Comparison of ENCODE assay signal across 1 cellular context in the genomic region with DNA sequence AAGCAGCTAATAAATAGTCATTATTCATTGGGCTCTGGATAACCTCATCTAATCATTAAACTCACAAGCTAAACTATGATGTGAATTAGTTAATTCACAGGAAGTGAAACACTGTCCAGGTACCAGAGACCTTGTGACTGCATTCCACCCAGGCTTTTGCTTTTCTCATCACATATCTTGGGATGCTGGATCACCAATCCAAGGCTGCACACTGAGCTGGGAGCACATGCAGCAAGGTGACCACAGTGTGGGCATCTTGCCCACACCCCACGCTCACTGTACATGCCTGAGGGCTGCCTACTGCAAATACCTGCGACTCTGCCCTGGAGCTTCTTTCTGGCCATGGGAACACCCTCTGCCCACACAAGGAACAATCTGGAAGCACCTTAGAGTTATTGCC.
TF ChIP-seq lines count a peak whose summit lies in the region.

No MANE protein-coding gene starts in this region.

TF ChIP-seq in IMR-90, 13 proteins besides CTCF, POLR2A, EP300 and RAD21 (continued from another document):
- TF ChIP-seq SMC3 (IDR thresholded peaks at IDR 0.05; ENCODE audit: low read depth, low read length) (no peak), BHLHE40 (IDR thresholded peaks at IDR 0.05; ENCODE audit: low read depth, low read length) (no peak), RFX5 (IDR thresholded peaks at IDR 0.05; ENCODE audit: low read depth, low read length) (no peak), NFE2L2 (IDR thresholded peaks at IDR 0.05; ENCODE audit: low read depth, low read length) (no peak), MAZ (IDR thresholded peaks at IDR 0.05; ENCODE audit: borderline replicate concordance, low read depth, low read length) (no peak), FOS (IDR thresholded peaks at IDR 0.05; ENCODE audit: low read depth, low read length) (no peak), RCOR1 (IDR thresholded peaks at IDR 0.05; ENCODE audit: insufficient replicate concordance, low read length) (no peak), MAFK (IDR thresholded peaks at IDR 0.05; ENCODE audit: low read depth, low read length) (no peak)
- TF ChIP-seq, protein P1, sequence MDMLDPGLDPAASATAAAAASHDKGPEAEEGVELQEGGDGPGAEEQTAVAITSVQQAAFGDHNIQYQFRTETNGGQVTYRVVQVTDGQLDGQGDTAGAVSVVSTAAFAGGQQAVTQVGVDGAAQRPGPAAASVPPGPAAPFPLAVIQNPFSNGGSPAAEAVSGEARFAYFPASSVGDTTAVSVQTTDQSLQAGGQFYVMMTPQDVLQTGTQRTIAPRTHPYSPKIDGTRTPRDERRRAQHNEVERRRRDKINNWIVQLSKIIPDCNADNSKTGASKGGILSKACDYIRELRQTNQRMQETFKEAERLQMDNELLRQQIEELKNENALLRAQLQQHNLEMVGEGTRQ (IDR thresholded peaks at IDR 0.05; ENCODE audit: low read depth, low read length): no peak
